In the genomic region with DNA sequence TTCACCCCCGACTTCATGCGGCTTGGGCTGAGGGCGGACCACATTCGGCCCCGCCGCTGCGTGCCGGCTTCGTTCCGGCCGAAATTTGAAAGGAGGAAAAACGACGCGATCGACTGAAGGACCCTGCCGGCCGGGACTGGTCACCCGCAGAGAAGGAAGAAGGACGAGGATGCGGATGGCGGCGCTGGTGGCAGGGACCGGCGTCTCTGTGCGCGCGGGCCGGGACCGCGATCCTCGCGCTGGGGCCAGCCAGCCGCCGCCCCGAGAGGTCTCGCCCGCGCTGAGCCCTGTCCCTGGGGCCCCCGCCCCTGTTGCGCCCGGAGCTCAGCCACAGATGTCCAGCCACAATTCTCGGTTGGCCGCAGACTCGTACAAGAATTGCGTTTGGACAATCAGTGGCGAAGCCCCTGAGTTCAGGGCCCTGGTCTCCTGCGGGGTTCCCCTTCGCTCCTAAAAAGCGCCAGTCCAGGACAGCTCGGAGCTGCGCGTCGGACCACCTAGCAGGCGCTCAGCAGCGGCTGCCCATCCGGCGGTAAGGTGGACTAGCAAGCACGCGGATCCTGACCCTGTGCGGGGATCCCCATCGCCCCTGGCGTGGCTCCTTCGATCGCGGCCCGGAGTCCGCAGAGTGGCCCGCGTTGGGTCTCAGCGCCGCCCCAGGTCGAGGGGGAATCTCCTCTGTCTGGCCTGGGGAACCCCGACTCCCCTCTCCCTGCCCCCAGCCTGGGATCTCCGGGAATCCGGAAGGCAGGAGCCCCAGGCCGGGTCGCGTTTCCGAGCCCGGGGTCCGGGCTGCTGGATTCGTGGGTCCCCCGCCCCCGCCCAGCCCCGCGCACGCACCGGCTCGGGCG, we compare ENCODE assay signal across 1 cellular context.
TF ChIP-seq lines count a peak whose summit lies in the region.

No MANE protein-coding gene starts in this region.

TF ChIP-seq in neural cell, 6 proteins besides CTCF, POLR2A, EP300 and RAD21 (continued from another document):
- TF ChIP-seq, protein P1, sequence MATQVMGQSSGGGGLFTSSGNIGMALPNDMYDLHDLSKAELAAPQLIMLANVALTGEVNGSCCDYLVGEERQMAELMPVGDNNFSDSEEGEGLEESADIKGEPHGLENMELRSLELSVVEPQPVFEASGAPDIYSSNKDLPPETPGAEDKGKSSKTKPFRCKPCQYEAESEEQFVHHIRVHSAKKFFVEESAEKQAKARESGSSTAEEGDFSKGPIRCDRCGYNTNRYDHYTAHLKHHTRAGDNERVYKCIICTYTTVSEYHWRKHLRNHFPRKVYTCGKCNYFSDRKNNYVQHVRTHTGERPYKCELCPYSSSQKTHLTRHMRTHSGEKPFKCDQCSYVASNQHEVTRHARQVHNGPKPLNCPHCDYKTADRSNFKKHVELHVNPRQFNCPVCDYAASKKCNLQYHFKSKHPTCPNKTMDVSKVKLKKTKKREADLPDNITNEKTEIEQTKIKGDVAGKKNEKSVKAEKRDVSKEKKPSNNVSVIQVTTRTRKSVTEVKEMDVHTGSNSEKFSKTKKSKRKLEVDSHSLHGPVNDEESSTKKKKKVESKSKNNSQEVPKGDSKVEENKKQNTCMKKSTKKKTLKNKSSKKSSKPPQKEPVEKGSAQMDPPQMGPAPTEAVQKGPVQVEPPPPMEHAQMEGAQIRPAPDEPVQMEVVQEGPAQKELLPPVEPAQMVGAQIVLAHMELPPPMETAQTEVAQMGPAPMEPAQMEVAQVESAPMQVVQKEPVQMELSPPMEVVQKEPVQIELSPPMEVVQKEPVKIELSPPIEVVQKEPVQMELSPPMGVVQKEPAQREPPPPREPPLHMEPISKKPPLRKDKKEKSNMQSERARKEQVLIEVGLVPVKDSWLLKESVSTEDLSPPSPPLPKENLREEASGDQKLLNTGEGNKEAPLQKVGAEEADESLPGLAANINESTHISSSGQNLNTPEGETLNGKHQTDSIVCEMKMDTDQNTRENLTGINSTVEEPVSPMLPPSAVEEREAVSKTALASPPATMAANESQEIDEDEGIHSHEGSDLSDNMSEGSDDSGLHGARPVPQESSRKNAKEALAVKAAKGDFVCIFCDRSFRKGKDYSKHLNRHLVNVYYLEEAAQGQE (IDR thresholded peaks at IDR 0.05; ENCODE audit: borderline replicate concordance), result no peak
